ENCODE assay signal across 1 cellular context in the genomic region with DNA sequence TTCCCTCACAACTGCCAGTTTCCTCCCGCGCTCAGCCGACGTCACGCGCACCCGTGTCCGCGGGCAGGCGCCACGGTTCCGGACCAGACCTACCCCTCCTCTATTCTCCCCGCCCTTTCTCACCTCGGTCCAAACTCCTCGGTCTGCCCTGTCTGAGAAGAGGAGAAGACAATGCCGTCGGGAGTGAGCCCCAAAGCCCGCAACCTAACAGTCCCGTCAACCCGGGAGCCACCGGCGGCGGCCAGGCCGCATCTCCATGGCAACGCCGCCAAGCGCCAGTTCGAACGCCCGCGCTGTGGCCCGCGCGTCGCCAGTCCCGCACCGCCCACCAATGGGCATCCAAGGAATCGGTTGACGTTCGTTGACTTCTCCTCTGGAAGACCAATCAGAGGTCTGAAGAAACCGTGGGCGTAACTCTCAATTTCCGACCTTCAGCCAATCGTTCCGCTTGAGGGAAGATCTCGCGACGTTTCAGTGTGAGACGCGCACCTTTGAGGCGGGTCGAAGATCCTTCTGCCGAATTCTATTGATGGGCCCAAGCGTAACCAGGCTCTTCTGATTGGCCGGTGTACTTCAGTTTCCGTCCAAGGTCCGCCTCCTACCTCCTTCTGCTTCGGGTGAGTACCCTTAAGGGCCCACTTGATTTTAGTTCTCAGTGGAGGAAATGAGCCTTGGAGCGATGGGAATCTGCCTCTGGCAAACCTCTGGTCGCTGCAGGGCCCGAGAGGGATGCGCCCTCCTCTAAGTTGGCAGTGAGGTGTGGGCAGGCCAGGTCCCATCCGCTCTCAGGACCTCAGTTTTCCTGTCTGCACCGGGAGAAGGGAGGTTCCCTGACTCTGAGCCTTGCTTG.
TF ChIP-seq lines count a peak whose summit lies in the region.

A gene with protein sequence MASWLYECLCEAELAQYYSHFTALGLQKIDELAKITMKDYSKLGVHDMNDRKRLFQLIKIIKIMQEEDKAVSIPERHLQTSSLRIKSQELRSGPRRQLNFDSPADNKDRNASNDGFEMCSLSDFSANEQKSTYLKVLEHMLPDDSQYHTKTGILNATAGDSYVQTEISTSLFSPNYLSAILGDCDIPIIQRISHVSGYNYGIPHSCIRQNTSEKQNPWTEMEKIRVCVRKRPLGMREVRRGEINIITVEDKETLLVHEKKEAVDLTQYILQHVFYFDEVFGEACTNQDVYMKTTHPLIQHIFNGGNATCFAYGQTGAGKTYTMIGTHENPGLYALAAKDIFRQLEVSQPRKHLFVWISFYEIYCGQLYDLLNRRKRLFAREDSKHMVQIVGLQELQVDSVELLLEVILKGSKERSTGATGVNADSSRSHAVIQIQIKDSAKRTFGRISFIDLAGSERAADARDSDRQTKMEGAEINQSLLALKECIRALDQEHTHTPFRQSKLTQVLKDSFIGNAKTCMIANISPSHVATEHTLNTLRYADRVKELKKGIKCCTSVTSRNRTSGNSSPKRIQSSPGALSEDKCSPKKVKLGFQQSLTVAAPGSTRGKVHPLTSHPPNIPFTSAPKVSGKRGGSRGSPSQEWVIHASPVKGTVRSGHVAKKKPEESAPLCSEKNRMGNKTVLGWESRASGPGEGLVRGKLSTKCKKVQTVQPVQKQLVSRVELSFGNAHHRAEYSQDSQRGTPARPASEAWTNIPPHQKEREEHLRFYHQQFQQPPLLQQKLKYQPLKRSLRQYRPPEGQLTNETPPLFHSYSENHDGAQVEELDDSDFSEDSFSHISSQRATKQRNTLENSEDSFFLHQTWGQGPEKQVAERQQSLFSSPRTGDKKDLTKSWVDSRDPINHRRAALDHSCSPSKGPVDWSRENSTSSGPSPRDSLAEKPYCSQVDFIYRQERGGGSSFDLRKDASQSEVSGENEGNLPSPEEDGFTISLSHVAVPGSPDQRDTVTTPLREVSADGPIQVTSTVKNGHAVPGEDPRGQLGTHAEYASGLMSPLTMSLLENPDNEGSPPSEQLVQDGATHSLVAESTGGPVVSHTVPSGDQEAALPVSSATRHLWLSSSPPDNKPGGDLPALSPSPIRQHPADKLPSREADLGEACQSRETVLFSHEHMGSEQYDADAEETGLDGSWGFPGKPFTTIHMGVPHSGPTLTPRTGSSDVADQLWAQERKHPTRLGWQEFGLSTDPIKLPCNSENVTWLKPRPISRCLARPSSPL (N-terminal part only) (minus strand): TSS at position 286 of the 850 bp plus-strand sequence. CDS start 17,922 bp downstream, outside the sequence.
TSS of gene NUDT2 (plus strand) at position 587 of the 850 bp plus-strand sequence. CDS start 9,471 bp downstream, outside the sequence.

TF ChIP-seq in HepG2, 621 proteins besides CTCF, POLR2A, EP300 and RAD21 (continued from another document and continues in another):
- TF ChIP-seq ZNF318 (CRISPR knock-in tag; IDR thresholded peaks at IDR 0.05) (no peak), MTERF4 (CRISPR knock-in tag; IDR thresholded peaks at IDR 0.05) (no peak), HIVEP1 (CRISPR knock-in tag; IDR thresholded peaks at IDR 0.05) (peak; percentile 85), HNRNPH1 (optimal IDR thresholded peaks at IDR 0.05; ENCODE audit: low read depth, low read length) (no peak), IKZF4 (CRISPR knock-in tag; IDR thresholded peaks at IDR 0.05; ENCODE audit: borderline replicate concordance, low read depth, not compliant biosample characterization) (no peak), ZNF160 (CRISPR knock-in tag; IDR thresholded peaks at IDR 0.05) (no peak; the same call in 1 of the 2 replicates), BRCA1 (CRISPR knock-in tag; IDR thresholded peaks at IDR 0.05) (no peak), MED8 (CRISPR knock-in tag; IDR thresholded peaks at IDR 0.05; ENCODE audit: insufficient replicate concordance) (no peak), ATM (IDR thresholded peaks at IDR 0.05; ENCODE audit: borderline replicate concordance) (no peak), MAFF (IDR thresholded peaks at IDR 0.05; ENCODE audit: low read depth, low read length) (no peak), TEAD3 (CRISPR knock-in tag; optimal IDR thresholded peaks at IDR 0.05; ENCODE audit: borderline replicate concordance) (peak; percentile 11), ZZZ3 (CRISPR knock-in tag; IDR thresholded peaks at IDR 0.05; ENCODE audit: borderline replicate concordance) (peak; percentile 67; the same call in 1 of the 2 replicates), REXO4 (CRISPR knock-in tag; IDR thresholded peaks at IDR 0.05; ENCODE audit: borderline replicate concordance) (no peak), ZNF766 (CRISPR knock-in tag; IDR thresholded peaks at IDR 0.05; ENCODE audit: borderline replicate concordance) (no peak), CEBPB (IDR thresholded peaks at IDR 0.05; ENCODE audit: borderline replicate concordance, low read depth, low read length) (no peak), PAWR (CRISPR knock-in tag; IDR thresholded peaks at IDR 0.05; ENCODE audit: borderline replicate concordance) (no peak), ZNF572 (CRISPR knock-in tag; IDR thresholded peaks at IDR 0.05) (no peak), ZNF746 (CRISPR knock-in tag; IDR thresholded peaks at IDR 0.05) (no peak), ZSCAN25 (CRISPR knock-in tag; IDR thresholded peaks at IDR 0.05) (no peak)
- TF ChIP-seq, protein P1, sequence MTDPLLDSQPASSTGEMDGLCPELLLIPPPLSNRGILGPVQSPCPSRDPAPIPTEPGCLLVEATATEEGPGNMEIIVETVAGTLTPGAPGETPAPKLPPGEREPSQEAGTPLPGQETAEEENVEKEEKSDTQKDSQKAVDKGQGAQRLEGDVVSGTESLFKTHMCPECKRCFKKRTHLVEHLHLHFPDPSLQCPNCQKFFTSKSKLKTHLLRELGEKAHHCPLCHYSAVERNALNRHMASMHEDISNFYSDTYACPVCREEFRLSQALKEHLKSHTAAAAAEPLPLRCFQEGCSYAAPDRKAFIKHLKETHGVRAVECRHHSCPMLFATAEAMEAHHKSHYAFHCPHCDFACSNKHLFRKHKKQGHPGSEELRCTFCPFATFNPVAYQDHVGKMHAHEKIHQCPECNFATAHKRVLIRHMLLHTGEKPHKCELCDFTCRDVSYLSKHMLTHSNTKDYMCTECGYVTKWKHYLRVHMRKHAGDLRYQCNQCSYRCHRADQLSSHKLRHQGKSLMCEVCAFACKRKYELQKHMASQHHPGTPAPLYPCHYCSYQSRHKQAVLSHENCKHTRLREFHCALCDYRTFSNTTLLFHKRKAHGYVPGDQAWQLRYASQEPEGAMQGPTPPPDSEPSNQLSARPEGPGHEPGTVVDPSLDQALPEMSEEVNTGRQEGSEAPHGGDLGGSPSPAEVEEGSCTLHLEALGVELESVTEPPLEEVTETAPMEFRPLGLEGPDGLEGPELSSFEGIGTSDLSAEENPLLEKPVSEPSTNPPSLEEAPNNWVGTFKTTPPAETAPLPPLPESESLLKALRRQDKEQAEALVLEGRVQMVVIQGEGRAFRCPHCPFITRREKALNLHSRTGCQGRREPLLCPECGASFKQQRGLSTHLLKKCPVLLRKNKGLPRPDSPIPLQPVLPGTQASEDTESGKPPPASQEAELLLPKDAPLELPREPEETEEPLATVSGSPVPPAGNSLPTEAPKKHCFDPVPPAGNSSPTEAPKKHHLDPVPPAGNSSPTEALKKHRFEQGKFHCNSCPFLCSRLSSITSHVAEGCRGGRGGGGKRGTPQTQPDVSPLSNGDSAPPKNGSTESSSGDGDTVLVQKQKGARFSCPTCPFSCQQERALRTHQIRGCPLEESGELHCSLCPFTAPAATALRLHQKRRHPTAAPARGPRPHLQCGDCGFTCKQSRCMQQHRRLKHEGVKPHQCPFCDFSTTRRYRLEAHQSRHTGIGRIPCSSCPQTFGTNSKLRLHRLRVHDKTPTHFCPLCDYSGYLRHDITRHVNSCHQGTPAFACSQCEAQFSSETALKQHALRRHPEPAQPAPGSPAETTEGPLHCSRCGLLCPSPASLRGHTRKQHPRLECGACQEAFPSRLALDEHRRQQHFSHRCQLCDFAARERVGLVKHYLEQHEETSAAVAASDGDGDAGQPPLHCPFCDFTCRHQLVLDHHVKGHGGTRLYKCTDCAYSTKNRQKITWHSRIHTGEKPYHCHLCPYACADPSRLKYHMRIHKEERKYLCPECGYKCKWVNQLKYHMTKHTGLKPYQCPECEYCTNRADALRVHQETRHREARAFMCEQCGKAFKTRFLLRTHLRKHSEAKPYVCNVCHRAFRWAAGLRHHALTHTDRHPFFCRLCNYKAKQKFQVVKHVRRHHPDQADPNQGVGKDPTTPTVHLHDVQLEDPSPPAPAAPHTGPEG (CRISPR knock-in tag; IDR thresholded peaks at IDR 0.05) = 0 out of 2 replicates have a peak, but pooled peaks have one; percentile 67
- TF ChIP-seq, protein P2, sequence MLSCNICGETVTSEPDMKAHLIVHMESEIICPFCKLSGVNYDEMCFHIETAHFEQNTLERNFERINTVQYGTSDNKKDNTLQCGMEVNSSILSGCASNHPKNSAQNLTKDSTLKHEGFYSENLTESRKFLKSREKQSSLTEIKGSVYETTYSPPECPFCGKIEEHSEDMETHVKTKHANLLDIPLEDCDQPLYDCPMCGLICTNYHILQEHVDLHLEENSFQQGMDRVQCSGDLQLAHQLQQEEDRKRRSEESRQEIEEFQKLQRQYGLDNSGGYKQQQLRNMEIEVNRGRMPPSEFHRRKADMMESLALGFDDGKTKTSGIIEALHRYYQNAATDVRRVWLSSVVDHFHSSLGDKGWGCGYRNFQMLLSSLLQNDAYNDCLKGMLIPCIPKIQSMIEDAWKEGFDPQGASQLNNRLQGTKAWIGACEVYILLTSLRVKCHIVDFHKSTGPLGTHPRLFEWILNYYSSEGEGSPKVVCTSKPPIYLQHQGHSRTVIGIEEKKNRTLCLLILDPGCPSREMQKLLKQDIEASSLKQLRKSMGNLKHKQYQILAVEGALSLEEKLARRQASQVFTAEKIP (CRISPR knock-in tag; IDR thresholded peaks at IDR 0.05; ENCODE audit: borderline replicate concordance) = no peak
- TF ChIP-seq, protein P3, sequence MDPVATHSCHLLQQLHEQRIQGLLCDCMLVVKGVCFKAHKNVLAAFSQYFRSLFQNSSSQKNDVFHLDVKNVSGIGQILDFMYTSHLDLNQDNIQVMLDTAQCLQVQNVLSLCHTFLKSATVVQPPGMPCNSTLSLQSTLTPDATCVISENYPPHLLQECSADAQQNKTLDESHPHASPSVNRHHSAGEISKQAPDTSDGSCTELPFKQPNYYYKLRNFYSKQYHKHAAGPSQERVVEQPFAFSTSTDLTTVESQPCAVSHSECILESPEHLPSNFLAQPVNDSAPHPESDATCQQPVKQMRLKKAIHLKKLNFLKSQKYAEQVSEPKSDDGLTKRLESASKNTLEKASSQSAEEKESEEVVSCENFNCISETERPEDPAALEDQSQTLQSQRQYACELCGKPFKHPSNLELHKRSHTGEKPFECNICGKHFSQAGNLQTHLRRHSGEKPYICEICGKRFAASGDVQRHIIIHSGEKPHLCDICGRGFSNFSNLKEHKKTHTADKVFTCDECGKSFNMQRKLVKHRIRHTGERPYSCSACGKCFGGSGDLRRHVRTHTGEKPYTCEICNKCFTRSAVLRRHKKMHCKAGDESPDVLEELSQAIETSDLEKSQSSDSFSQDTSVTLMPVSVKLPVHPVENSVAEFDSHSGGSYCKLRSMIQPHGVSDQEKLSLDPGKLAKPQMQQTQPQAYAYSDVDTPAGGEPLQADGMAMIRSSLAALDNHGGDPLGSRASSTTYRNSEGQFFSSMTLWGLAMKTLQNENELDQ (CRISPR knock-in tag; IDR thresholded peaks at IDR 0.05; ENCODE audit: borderline replicate concordance) = no peak
